1 cellular context compared by ENCODE assay signal in genomic region chr18:63161032-63161727, GRCh38.
TF ChIP-seq lines count a peak whose summit lies in the region.

No MANE protein-coding gene starts in this region.

TF ChIP-seq in GM12878, 131 proteins besides CTCF, POLR2A, EP300 and RAD21 (continued from another document):
- TF ChIP-seq CUX1 (IDR thresholded peaks at IDR 0.05; ENCODE audit: insufficient replicate concordance, low read depth, low read length) (peak; percentile 61), SRF (IDR thresholded peaks at IDR 0.05; ENCODE audit: low read depth in 2 of 2, low read length in 2 of 2) (no peak)
